In the genomic region with DNA sequence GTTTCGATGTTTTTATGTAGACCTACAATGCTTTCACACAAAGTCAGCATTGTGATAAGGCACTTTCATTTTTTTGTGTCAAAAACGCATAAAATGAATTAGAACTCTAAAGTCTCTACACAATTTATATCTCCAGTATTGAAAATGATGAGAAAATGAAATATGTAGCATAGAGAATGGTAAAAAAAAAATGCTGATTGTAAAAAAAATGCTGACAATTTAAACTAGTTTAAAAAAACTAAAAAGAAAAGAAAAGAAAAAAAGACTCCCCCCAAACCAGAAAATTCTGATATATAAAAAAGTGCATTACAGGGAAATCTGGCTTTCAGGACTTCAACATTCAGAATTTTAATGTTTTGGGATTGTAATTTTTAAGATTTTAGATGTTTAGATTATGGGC, we compare ENCODE assay signal across 1 cellular context.
TF ChIP-seq lines count a peak whose summit lies in the region.

No MANE protein-coding gene starts in this region.

TF ChIP-seq in K562, 482 proteins besides CTCF, POLR2A, EP300 and RAD21 (continued from another document):
- TF ChIP-seq, protein P1, sequence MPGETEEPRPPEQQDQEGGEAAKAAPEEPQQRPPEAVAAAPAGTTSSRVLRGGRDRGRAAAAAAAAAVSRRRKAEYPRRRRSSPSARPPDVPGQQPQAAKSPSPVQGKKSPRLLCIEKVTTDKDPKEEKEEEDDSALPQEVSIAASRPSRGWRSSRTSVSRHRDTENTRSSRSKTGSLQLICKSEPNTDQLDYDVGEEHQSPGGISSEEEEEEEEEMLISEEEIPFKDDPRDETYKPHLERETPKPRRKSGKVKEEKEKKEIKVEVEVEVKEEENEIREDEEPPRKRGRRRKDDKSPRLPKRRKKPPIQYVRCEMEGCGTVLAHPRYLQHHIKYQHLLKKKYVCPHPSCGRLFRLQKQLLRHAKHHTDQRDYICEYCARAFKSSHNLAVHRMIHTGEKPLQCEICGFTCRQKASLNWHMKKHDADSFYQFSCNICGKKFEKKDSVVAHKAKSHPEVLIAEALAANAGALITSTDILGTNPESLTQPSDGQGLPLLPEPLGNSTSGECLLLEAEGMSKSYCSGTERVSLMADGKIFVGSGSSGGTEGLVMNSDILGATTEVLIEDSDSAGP (CRISPR knock-in tag; IDR thresholded peaks at IDR 0.05) = no peak
- TF ChIP-seq MAFG (tag; conservative IDR thresholded peaks at IDR 0.05) (peak; percentile 73), ZNF316 (IDR thresholded peaks at IDR 0.05) (peak; percentile 93), NCOA6 (IDR thresholded peaks at IDR 0.05) (no peak)
- TF ChIP-seq, protein P2, sequence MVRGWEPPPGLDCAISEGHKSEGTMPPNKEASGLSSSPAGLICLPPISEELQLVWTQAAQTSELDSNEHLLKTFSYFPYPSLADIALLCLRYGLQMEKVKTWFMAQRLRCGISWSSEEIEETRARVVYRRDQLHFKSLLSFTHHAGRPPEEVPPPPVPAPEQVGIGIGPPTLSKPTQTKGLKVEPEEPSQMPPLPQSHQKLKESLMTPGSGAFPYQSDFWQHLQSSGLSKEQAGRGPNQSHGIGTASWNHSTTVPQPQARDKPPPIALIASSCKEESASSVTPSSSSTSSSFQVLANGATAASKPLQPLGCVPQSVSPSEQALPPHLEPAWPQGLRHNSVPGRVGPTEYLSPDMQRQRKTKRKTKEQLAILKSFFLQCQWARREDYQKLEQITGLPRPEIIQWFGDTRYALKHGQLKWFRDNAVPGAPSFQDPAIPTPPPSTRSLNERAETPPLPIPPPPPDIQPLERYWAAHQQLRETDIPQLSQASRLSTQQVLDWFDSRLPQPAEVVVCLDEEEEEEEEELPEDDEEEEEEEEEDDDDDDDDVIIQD (CRISPR knock-in tag; IDR thresholded peaks at IDR 0.05) = no peak
